Comparison of ENCODE assay signal across 1 cellular context in the genomic region with DNA sequence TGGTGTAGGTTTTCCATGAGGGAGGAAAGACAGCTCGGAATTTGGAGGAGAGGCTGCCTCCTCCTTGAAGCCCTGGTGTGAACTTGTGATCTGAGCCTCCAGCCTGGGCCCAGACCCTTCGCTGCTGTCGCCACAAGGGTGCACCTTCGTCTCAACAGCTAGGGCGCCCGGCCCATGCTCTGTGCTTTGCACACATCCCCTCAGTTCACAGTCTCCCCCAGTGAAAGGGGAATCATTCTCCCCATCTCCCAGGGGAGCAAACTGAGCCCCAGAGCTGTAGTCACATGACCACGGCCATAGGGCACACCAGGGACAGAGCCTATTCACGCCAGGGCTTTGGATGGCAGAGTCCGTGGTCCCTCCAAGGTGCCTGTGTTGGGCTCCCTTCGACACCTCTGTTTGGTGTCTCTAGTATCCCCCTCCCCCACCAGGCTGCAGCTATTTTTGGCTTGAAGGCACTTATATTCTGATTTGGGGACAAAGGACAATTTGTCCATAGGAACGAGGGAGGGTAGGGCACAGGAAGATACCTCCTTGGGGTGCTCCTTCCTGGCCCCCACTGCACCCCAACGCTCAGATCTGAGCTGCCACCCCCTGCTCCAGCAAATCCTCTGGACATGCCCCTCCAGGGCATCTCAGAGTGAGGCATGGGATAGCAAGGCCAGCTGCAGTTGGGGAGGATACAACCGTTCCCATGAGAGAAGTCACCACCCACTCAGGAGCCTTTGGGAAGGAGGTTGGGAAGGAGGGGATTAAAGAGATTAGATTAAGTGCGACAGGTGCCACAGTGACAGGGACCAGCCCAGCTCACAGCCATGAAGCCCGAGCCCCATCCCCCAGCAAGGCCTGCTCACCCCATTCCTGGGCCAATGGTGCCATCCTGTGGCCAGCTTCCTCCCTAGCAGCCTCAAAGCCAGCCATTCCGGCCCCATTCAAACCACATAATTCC.
TF ChIP-seq lines count a peak whose summit lies in the region.

No MANE protein-coding gene starts in this region.

TF ChIP-seq in K562, 482 proteins besides CTCF, POLR2A, EP300 and RAD21 (continued from another document and continues in another):
- TF ChIP-seq, protein P1, sequence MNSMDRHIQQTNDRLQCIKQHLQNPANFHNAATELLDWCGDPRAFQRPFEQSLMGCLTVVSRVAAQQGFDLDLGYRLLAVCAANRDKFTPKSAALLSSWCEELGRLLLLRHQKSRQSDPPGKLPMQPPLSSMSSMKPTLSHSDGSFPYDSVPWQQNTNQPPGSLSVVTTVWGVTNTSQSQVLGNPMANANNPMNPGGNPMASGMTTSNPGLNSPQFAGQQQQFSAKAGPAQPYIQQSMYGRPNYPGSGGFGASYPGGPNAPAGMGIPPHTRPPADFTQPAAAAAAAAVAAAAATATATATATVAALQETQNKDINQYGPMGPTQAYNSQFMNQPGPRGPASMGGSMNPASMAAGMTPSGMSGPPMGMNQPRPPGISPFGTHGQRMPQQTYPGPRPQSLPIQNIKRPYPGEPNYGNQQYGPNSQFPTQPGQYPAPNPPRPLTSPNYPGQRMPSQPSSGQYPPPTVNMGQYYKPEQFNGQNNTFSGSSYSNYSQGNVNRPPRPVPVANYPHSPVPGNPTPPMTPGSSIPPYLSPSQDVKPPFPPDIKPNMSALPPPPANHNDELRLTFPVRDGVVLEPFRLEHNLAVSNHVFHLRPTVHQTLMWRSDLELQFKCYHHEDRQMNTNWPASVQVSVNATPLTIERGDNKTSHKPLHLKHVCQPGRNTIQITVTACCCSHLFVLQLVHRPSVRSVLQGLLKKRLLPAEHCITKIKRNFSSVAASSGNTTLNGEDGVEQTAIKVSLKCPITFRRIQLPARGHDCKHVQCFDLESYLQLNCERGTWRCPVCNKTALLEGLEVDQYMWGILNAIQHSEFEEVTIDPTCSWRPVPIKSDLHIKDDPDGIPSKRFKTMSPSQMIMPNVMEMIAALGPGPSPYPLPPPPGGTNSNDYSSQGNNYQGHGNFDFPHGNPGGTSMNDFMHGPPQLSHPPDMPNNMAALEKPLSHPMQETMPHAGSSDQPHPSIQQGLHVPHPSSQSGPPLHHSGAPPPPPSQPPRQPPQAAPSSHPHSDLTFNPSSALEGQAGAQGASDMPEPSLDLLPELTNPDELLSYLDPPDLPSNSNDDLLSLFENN (IDR thresholded peaks at IDR 0.05; ENCODE audit: low read depth in 2 of 2, low read length in 2 of 2), result 0 out of 4 replicates have a peak, but pooled peaks of 1 of the 2 experiments have one; percentile 50
- TF ChIP-seq, protein P2, sequence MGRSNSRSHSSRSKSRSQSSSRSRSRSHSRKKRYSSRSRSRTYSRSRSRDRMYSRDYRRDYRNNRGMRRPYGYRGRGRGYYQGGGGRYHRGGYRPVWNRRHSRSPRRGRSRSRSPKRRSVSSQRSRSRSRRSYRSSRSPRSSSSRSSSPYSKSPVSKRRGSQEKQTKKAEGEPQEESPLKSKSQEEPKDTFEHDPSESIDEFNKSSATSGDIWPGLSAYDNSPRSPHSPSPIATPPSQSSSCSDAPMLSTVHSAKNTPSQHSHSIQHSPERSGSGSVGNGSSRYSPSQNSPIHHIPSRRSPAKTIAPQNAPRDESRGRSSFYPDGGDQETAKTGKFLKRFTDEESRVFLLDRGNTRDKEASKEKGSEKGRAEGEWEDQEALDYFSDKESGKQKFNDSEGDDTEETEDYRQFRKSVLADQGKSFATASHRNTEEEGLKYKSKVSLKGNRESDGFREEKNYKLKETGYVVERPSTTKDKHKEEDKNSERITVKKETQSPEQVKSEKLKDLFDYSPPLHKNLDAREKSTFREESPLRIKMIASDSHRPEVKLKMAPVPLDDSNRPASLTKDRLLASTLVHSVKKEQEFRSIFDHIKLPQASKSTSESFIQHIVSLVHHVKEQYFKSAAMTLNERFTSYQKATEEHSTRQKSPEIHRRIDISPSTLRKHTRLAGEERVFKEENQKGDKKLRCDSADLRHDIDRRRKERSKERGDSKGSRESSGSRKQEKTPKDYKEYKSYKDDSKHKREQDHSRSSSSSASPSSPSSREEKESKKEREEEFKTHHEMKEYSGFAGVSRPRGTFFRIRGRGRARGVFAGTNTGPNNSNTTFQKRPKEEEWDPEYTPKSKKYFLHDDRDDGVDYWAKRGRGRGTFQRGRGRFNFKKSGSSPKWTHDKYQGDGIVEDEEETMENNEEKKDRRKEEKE (IDR thresholded peaks at IDR 0.05; ENCODE audit: borderline replicate concordance in 1 of 2, control insufficient read depth in 1 of 2, low read depth in 2 of 2, low read length in 1 of 2), result no peak
- TF ChIP-seq ZBTB8A (IDR thresholded peaks at IDR 0.05; ENCODE audit: partially characterized antibody) (no peak), ZKSCAN8 (CRISPR knock-in tag; IDR thresholded peaks at IDR 0.05) (no peak), BHLHE40 (IDR thresholded peaks at IDR 0.05; ENCODE audit: low read length) (0 out of 2 replicates have a peak, but pooled peaks have one; percentile 21), CXXC5 (CRISPR knock-in tag; IDR thresholded peaks at IDR 0.05) (0 out of 2 replicates have a peak, but pooled peaks have one; percentile 18), YY1 (IDR thresholded peaks at IDR 0.05; ENCODE audit: borderline replicate concordance in 1 of 3, control insufficient read depth in 1 of 3, extremely low read depth in 1 of 3, insufficient read depth in 3 of 3, insufficient read length in 1 of 3, insufficient replicate concordance in 2 of 3, low read depth in 1 of 3, low read length in 2 of 3) (peak in 2 of 3 experiments; percentile 32 to 36), ZFP36 (IDR thresholded peaks at IDR 0.05; ENCODE audit: low read depth, low read length, partially characterized antibody) (peak; percentile 35), XRCC4 (IDR thresholded peaks at IDR 0.05; ENCODE audit: extremely low read depth, insufficient read depth, insufficient read length) (no peak), FOXJ2 (tag; IDR thresholded peaks at IDR 0.05) (no peak), HDAC8 (tag; IDR thresholded peaks at IDR 0.05) (no peak), BCL6 (CRISPR knock-in tag; IDR thresholded peaks at IDR 0.05) (no peak), SMAD1 (IDR thresholded peaks at IDR 0.05; ENCODE audit: low read depth, low read length, partially characterized antibody) (no peak), POLR2AphosphoS2 (IDR thresholded peaks at IDR 0.05; ENCODE audit: low read length) (no peak), JUN (IDR thresholded peaks at IDR 0.05; ENCODE audit: borderline replicate concordance, low read depth, low read length) (peak; percentile 49; the same call in 1 of the 2 replicates), JUN (CRISPR knock-in tag; IDR thresholded peaks at IDR 0.05; ENCODE audit: borderline replicate concordance) (no peak), CTBP1 (IDR thresholded peaks at IDR 0.05; ENCODE audit: borderline replicate concordance) (peak; percentile 38; the same call in 1 of the 2 replicates), ZNF696 (CRISPR knock-in tag; conservative IDR thresholded peaks at IDR 0.05) (no peak), ZNF347 (CRISPR knock-in tag; IDR thresholded peaks at IDR 0.05; ENCODE audit: low read depth) (no peak), PTTG1 (tag; IDR thresholded peaks at IDR 0.05; ENCODE audit: low read depth) (no peak), NEUROD1 (IDR thresholded peaks at IDR 0.05; ENCODE audit: borderline replicate concordance, low read depth, low read length, partially characterized antibody) (peak; percentile 29), MAZ (CRISPR knock-in tag; conservative IDR thresholded peaks at IDR 0.05 in 1 of 2, IDR thresholded peaks at IDR 0.05 in 1 of 2) (peak in 1 of 2 experiments; percentile 80; a peak in 2 of 4 replicates), CHD2 (IDR thresholded peaks at IDR 0.05; ENCODE audit: low read depth, low read length) (peak; percentile 71), ZKSCAN1 (IDR thresholded peaks at IDR 0.05; ENCODE audit: low read depth, low read length) (no peak), FIP1L1 (IDR thresholded peaks at IDR 0.05; ENCODE audit: low read depth, low read length, poor library complexity, severe bottlenecking) (no peak), PYGO2 (tag; IDR thresholded peaks at IDR 0.05) (no peak), RB1 (IDR thresholded peaks at IDR 0.05; ENCODE audit: low read depth) (peak; percentile 64), KLF16 (IDR thresholded peaks at IDR 0.05) (0 out of 2 replicates have a peak, but pooled peaks have one; percentile 32), ZSCAN29 (IDR thresholded peaks at IDR 0.05) (no peak), RCOR1 (IDR thresholded peaks at IDR 0.05; ENCODE audit: borderline replicate concordance in 1 of 2, low read depth in 2 of 2, low read length in 2 of 2) (peak in 1 of 2 experiments; percentile 73; a peak in 2 of 4 replicates), DNMT1 (IDR thresholded peaks at IDR 0.05) (no peak), STAG1 (CRISPR knock-in tag; IDR thresholded peaks at IDR 0.05; ENCODE audit: borderline replicate concordance) (peak; percentile 98), RHOXF2B (CRISPR knock-in tag; conservative IDR thresholded peaks at IDR 0.05) (no peak), ZNF444 (CRISPR knock-in tag; IDR thresholded peaks at IDR 0.05) (no peak), RFX7 (CRISPR knock-in tag; IDR thresholded peaks at IDR 0.05) (no peak)
- TF ChIP-seq, protein P3, sequence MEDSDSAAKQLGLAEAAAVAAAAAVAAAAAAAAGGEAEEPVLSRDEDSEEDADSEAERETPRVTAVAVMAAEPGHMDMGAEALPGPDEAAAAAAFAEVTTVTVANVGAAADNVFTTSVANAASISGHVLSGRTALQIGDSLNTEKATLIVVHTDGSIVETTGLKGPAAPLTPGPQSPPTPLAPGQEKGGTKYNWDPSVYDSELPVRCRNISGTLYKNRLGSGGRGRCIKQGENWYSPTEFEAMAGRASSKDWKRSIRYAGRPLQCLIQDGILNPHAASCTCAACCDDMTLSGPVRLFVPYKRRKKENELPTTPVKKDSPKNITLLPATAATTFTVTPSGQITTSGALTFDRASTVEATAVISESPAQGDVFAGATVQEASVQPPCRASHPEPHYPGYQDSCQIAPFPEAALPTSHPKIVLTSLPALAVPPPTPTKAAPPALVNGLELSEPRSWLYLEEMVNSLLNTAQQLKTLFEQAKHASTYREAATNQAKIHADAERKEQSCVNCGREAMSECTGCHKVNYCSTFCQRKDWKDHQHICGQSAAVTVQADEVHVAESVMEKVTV (CRISPR knock-in tag; IDR thresholded peaks at IDR 0.05), result peak; percentile 98
- TF ChIP-seq, protein P4, sequence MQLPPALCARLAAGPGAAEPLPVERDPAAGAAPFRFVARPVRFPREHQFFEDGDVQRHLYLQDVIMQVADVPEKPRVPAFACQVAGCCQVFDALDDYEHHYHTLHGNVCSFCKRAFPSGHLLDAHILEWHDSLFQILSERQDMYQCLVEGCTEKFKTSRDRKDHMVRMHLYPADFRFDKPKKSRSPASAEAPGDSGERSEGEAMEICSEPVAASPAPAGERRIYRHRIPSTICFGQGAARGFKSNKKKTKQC (CRISPR knock-in tag; IDR thresholded peaks at IDR 0.05), result no peak
- TF ChIP-seq, protein P5, sequence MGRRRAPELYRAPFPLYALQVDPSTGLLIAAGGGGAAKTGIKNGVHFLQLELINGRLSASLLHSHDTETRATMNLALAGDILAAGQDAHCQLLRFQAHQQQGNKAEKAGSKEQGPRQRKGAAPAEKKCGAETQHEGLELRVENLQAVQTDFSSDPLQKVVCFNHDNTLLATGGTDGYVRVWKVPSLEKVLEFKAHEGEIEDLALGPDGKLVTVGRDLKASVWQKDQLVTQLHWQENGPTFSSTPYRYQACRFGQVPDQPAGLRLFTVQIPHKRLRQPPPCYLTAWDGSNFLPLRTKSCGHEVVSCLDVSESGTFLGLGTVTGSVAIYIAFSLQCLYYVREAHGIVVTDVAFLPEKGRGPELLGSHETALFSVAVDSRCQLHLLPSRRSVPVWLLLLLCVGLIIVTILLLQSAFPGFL (CRISPR knock-in tag; IDR thresholded peaks at IDR 0.05), result no peak
- TF ChIP-seq, protein P6, sequence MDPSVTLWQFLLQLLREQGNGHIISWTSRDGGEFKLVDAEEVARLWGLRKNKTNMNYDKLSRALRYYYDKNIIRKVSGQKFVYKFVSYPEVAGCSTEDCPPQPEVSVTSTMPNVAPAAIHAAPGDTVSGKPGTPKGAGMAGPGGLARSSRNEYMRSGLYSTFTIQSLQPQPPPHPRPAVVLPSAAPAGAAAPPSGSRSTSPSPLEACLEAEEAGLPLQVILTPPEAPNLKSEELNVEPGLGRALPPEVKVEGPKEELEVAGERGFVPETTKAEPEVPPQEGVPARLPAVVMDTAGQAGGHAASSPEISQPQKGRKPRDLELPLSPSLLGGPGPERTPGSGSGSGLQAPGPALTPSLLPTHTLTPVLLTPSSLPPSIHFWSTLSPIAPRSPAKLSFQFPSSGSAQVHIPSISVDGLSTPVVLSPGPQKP (CRISPR knock-in tag; IDR thresholded peaks at IDR 0.05), result no peak
- TF ChIP-seq, protein P7, sequence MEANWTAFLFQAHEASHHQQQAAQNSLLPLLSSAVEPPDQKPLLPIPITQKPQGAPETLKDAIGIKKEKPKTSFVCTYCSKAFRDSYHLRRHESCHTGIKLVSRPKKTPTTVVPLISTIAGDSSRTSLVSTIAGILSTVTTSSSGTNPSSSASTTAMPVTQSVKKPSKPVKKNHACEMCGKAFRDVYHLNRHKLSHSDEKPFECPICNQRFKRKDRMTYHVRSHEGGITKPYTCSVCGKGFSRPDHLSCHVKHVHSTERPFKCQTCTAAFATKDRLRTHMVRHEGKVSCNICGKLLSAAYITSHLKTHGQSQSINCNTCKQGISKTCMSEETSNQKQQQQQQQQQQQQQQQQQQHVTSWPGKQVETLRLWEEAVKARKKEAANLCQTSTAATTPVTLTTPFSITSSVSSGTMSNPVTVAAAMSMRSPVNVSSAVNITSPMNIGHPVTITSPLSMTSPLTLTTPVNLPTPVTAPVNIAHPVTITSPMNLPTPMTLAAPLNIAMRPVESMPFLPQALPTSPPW (CRISPR knock-in tag; IDR thresholded peaks at IDR 0.05), result peak; percentile 46
- TF ChIP-seq, protein P8, sequence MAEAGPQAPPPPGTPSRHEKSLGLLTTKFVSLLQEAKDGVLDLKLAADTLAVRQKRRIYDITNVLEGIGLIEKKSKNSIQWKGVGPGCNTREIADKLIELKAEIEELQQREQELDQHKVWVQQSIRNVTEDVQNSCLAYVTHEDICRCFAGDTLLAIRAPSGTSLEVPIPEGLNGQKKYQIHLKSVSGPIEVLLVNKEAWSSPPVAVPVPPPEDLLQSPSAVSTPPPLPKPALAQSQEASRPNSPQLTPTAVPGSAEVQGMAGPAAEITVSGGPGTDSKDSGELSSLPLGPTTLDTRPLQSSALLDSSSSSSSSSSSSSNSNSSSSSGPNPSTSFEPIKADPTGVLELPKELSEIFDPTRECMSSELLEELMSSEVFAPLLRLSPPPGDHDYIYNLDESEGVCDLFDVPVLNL (CRISPR knock-in tag; IDR thresholded peaks at IDR 0.05; ENCODE audit: low read depth), result no peak
